16 cellular contexts compared by ENCODE assay signal in genomic region chr12:29882771-29883315, GRCh38.
DNase-seq lines count a peak whose midpoint lies in the region; ATAC-seq and FAIRE-seq lines count a peak whose summit lies in the region.
"Had no signal": no experiment of that assay in that cellular context is flagged by ENCODE, and none has a peak within 500 bp of the region (broad histone marks: within the 10 kb centered on the region; RNA-seq: fewer than 3 reads in every experiment).

No MANE protein-coding gene starts in this region.

- no peak overlapping the region for H3K18ac ChIP-seq in trophoblast cell (ENCODE audit: low read length)

- no CpG with 5 or more reads among the region's 3 CpGs for WGBS in trophoblast cell (ENCODE audit: extremely low coverage, insufficient coverage, insufficient read length)

- H2BK120ac ChIP-seq in trophoblast cell (ENCODE audit: insufficient read depth, low read length, poor library complexity) = no peak overlapping the region

- H3K14ac ChIP-seq in trophoblast cell (ENCODE audit: low read length) = no peak overlapping the region

- H3K9ac ChIP-seq in trophoblast cell (ENCODE audit: low read length) = no peak overlapping the region

- H3K79me1 ChIP-seq in trophoblast cell (ENCODE audit: low read length) = no peaks in the 10 kb centered on the region

- no peak overlapping the region for H2AFZ ChIP-seq in trophoblast cell (ENCODE audit: insufficient read depth, low read length, poor library complexity)

- no peak overlapping the region for H2AK5ac ChIP-seq in trophoblast cell (ENCODE audit: low read length)

- no peak overlapping the region for H2BK5ac ChIP-seq in trophoblast cell (ENCODE audit: low read depth, low read length, poor library complexity)

- no peak overlapping the region for H3K4ac ChIP-seq in trophoblast cell (ENCODE audit: low read depth, low read length)

- H3K27me3 ChIP-seq in trophoblast cell (ENCODE audit: insufficient read depth, low read length) = no peaks in the 10 kb centered on the region

- no peaks in the 10 kb centered on the region for H3K9me3 ChIP-seq in trophoblast cell (ENCODE audit: insufficient read depth, low read depth, low read length)

- no peak overlapping the region for H4K12ac ChIP-seq in trophoblast cell (ENCODE audit: low read depth, low read length)

- intact Hi-C loops in left cardiac atrium (cut with DNase I) = no loop called here
- intact Hi-C loops in cardiac septum (cut with DNase I) = no loop called here

- H2BK12ac ChIP-seq in trophoblast cell (ENCODE audit: low read length) = no peak overlapping the region

- no peaks in the 10 kb centered on the region for H3K79me2 ChIP-seq in trophoblast cell (ENCODE audit: control insufficient read depth, insufficient read depth, low read length, poor library complexity)

- ATAC-seq in left cardiac atrium = peak; percentile 35 to 68
- ATAC-seq in HG03045 (IDR thresholded peaks at IDR 0.05; ENCODE audit: unreplicated experiment) = no peak
- ATAC-seq: PC-3 had no signal

- H3K36me3 ChIP-seq in trophoblast cell (ENCODE audit: control insufficient read depth in 1 of 2, insufficient read depth in 2 of 2, low read length in 2 of 2) = no peaks in the 10 kb centered on the region

- H3K27ac ChIP-seq in trophoblast cell (ENCODE audit: low read depth, low read length) = no peak overlapping the region
- H3K27ac ChIP-seq: HL-60, SK-N-MC had no signal

- H4K8ac ChIP-seq in trophoblast cell (ENCODE audit: low read depth, low read length) = no peak overlapping the region

- FAIRE-seq in endometrium (lab: Jason Lieb, UNC) = peak; percentile 65
- FAIRE-seq: HTR-8/SVneo had no signal

- H3K4me1 ChIP-seq in trophoblast cell (ENCODE audit: control insufficient read depth in 1 of 2, insufficient read depth in 2 of 2, low read length in 2 of 2) = no peaks in the 10 kb centered on the region
- H3K4me1 ChIP-seq: Caco-2 had no signal

- no peak overlapping the region for H3K4me3 ChIP-seq in trophoblast cell (ENCODE audit: low read depth, low read length)
- H3K4me3 ChIP-seq: SK-N-MC had no signal

- H4K91ac ChIP-seq in trophoblast cell (ENCODE audit: low read depth, low read length) = no peak overlapping the region

- no peak overlapping the region for H3K23ac ChIP-seq in trophoblast cell (ENCODE audit: low read length)

- H3K4me2 ChIP-seq in trophoblast cell (ENCODE audit: low read length) = no peak overlapping the region

- no peak for DNase-seq in left cardiac atrium
- no peak for DNase-seq in cardiac septum (ENCODE audit: low spot score)
- peak; percentile 10 to 40 for DNase-seq in NCI-H446 (lab: John Stamatoyannopoulos, UW)
- no peak for DNase-seq in A172 (ENCODE audit: low spot score)
- DNase-seq in trophoblast cell = no peak
- no peak for DNase-seq in glomerular visceral epithelial cell (ENCODE audit: extremely low spot score)
- DNase-seq: Caco-2, H7, NCI-H187, NCI-H510A, PC-3 had no signal

Comparison
In these comparisons a context has a peak if more than half of its experiments do, and no peak if none do; other contexts are left out.
1. DNase-seq: peak in NCI-H446 (2 of 2); none in left cardiac atrium (single experiment), cardiac septum (single experiment), A172 (single experiment), trophoblast cell (0 of 2) and glomerular visceral epithelial cell (single experiment).